13 cellular contexts compared by ENCODE assay signal in genomic region chr17:79851461-79851817, GRCh38. TPM values are rescaled to one million over a fixed set of nuclear protein-coding genes. Genes with fewer than 3 reads are reported as not detected.
A peak's percentile ranks its signal among the peaks of the same experiment; 100 is the strongest.
DNase-seq lines count a peak whose midpoint lies in the region; ATAC-seq, FAIRE-seq and TF ChIP-seq lines count a peak whose summit lies in the region.
"Had no signal": no experiment of that assay in that cellular context is flagged by ENCODE, and none has a peak within 500 bp of the region (broad histone marks: within the 10 kb centered on the region; RNA-seq: fewer than 3 reads in every experiment).

No MANE protein-coding gene starts in this region.

- H3K79me2 ChIP-seq in PC-9 (ENCODE audit: low read depth) = no peaks in the 10 kb centered on the region

- TF ChIP-seq CTCF in A549 (IDR thresholded peaks at IDR 0.05) = no peak
- no peak for TF ChIP-seq CTCF in IMR-90 (conservative IDR thresholded peaks at IDR 0.05; ENCODE audit: low read depth, low read length)
- TF ChIP-seq CTCF in PC-9 (conservative IDR thresholded peaks at IDR 0.05) = no peak
- TF ChIP-seq CTCF in kidney (IDR thresholded peaks at IDR 0.05; ENCODE audit: borderline replicate concordance, extremely low read depth, insufficient read depth) = no peak
- no peak for TF ChIP-seq CTCF in GM10266 (IDR thresholded peaks at IDR 0.05; ENCODE audit: control insufficient read depth, insufficient read depth, low read depth, missing control alignments)
- no peak for TF ChIP-seq CTCF in uterus (IDR thresholded peaks at IDR 0.05)

- H3K23ac ChIP-seq in IMR-90 (ENCODE audit: low read depth, low read length) = peak overlapping the region; percentile 26; the same call in 1 of the 2 replicates

- peak in 1 of 2 experiments; percentile 68 for DNase-seq in A549 (ENCODE audit: low read depth in 1 of 2, low spot score in 1 of 2)
- DNase-seq in IMR-90 = no peak
- peak; percentile 90 for DNase-seq in PC-9
- peak; percentile 94 for DNase-seq in kidney
- DNase-seq in GM10266 (ENCODE audit: extremely low spot score) = no peak
- no peak for DNase-seq in activated naive CD4-positive, alpha-beta T cell treated with anti-CD3 and anti-CD28 coated beads, Interleukin-2, amount 50 U/mL, for 16 hours
- DNase-seq in head of caudate nucleus = no peak
- DNase-seq in uterus = no peak
- DNase-seq: activated CD4-positive, alpha-beta T cell treated with anti-CD3 and anti-CD28 coated beads for 1 hour; effector memory CD4-positive, alpha-beta T cell; occipital lobe had no signal

- TF ChIP-seq RAD21 in A549 (conservative IDR thresholded peaks at IDR 0.05 in 1 of 2, IDR thresholded peaks at IDR 0.05 in 1 of 2) (no peak), IMR-90 (IDR thresholded peaks at IDR 0.05; ENCODE audit: low read length) (no peak)

- H3K4me2 ChIP-seq in A549 = no peak overlapping the region; the same call in 1 of the 3 replicates
- H3K4me2 ChIP-seq in IMR-90 (ENCODE audit: low read depth, low read length) = no peak overlapping the region
- H3K4me2 ChIP-seq in PC-9 = peak overlapping the region; percentile 52

- H2AFZ ChIP-seq in IMR-90 (replicated peaks; ENCODE audit: low read length, poor library complexity) = peak overlapping the region; percentile 18
- no peak overlapping the region for H2AFZ ChIP-seq in PC-9

- ATAC-seq in A549 = peak in 1 of 2 experiments; percentile 13; a peak in 3 of 6 replicates
- no peak for ATAC-seq in IMR-90 (ENCODE audit: low read depth)
- ATAC-seq: heart left ventricle had no signal

- H3K9me1 ChIP-seq in IMR-90 (ENCODE audit: insufficient read depth, low read length) = peaks cover 6% of the 10 kb centered on the region; the same call in 1 of the 2 replicates

- no peak overlapping the region for H4K5ac ChIP-seq in IMR-90 (ENCODE audit: low read depth, low read length)

- H3K27ac ChIP-seq in A549 (peak overlapping the region; percentile 71 to 83; a peak in 5 of 6 replicates), IMR-90 (ENCODE audit: insufficient read depth, low read length) (no peak overlapping the region), PC-9 (peak overlapping the region; percentile 59), kidney (ENCODE audit: low read depth in 2 of 2, low read length in 2 of 2) (no peak overlapping the region), uterus (no peak overlapping the region)
- H3K27ac ChIP-seq: heart left ventricle had no signal

- no peak overlapping the region for H4K8ac ChIP-seq in IMR-90 (ENCODE audit: low read depth in 2 of 2, low read length in 2 of 2)

- H2BK20ac ChIP-seq in IMR-90 (ENCODE audit: low read depth, low read length) = peak overlapping the region; percentile 60

- H3K4me1 ChIP-seq in A549 = peaks cover 33% of the 10 kb centered on the region
- peaks cover 6% of the 10 kb centered on the region for H3K4me1 ChIP-seq in IMR-90 (ENCODE audit: control insufficient read depth, insufficient read depth, low read length)
- H3K4me1 ChIP-seq in PC-9 (replicated peaks; ENCODE audit: insufficient read depth) = peaks cover 20% of the 10 kb centered on the region
- no peaks in the 10 kb centered on the region for H3K4me1 ChIP-seq in kidney (ENCODE audit: control insufficient read depth in 1 of 2, insufficient read depth in 1 of 2, low read depth in 1 of 2, low read length in 2 of 2)
- H3K4me1 ChIP-seq in uterus = no peaks in the 10 kb centered on the region

- no peak overlapping the region for H3K9ac ChIP-seq in IMR-90 (ENCODE audit: low read depth, low read length)
- H3K9ac ChIP-seq in kidney (ENCODE audit: low read length in 2 of 2) = no peak overlapping the region

- peak overlapping the region; percentile 31; the same call in 1 of the 2 replicates for H3K4ac ChIP-seq in IMR-90 (ENCODE audit: low read depth, low read length)

- dilution Hi-C loops in IMR-90 (cut with HindIII; ENCODE audit: low sequenced_read_pairs, unreplicated experiment) = no loop called here

- H3K27me3 ChIP-seq in IMR-90 (ENCODE audit: control insufficient read depth, insufficient read depth, low read length) (peaks cover 3% of the 10 kb centered on the region; the same call in 1 of the 2 replicates), PC-9 (ENCODE audit: insufficient read depth, low read depth) (no peaks in the 10 kb centered on the region), uterus (no peaks in the 10 kb centered on the region)

- H2AK5ac ChIP-seq in IMR-90 (ENCODE audit: low read depth, low read length) = peak overlapping the region; percentile 21; the same call in 1 of the 2 replicates

- WGBS in A549 (ENCODE audit: missing lambda C conversion rate) = 62% methylated on average over 11 of the region's 11 CpGs
- WGBS in IMR-90 (ENCODE audit: extremely low coverage in 2 of 2, insufficient read length in 1 of 2), 2 experiments = 50% methylated on average over 2 of the region's 11 CpGs; no CpG with 5 or more reads in 1 of the 2 experiments

- no peak overlapping the region for H2BK15ac ChIP-seq in IMR-90 (ENCODE audit: low read depth, low read length)

- H3K9me2 ChIP-seq in PC-9 (ENCODE audit: insufficient read depth) = no peaks in the 10 kb centered on the region

- TF ChIP-seq EP300 in A549 (IDR thresholded peaks at IDR 0.05) = no peak

- H3K14ac ChIP-seq in IMR-90 (replicated peaks; ENCODE audit: low read depth, low read length) = no peak overlapping the region

- in situ Hi-C loops in IMR-90 (cut with MboI; ENCODE audit: low sequenced_read_pairs) = no loop called here

- H4K20me1 ChIP-seq in IMR-90 (ENCODE audit: insufficient read depth, low read length) (no peaks in the 10 kb centered on the region), PC-9 (ENCODE audit: insufficient read depth) (no peaks in the 10 kb centered on the region)

- H3F3A ChIP-seq in PC-9 (ENCODE audit: insufficient read depth, low read depth) = peaks cover 27% of the 10 kb centered on the region; the same call in 1 of the 2 replicates

- H3K9me3 ChIP-seq in A549 (no peaks in the 10 kb centered on the region), IMR-90 (ENCODE audit: control insufficient read depth, insufficient read depth, low read length) (no peaks in the 10 kb centered on the region), PC-9 (ENCODE audit: insufficient read depth, low read depth) (no peaks in the 10 kb centered on the region), kidney (ENCODE audit: control insufficient read depth in 1 of 2, low read length in 2 of 2) (no peaks in the 10 kb centered on the region), uterus (no peaks in the 10 kb centered on the region)
- H3K9me3 ChIP-seq: heart left ventricle had no signal

- no peak overlapping the region for H3K4me3 ChIP-seq in A549
- no peak overlapping the region for H3K4me3 ChIP-seq in IMR-90 (ENCODE audit: insufficient read depth, low read depth, low read length)
- H3K4me3 ChIP-seq in PC-9 = no peak overlapping the region
- no peak overlapping the region for H3K4me3 ChIP-seq in kidney (ENCODE audit: low read length in 2 of 2)
- H3K4me3 ChIP-seq in uterus = no peak overlapping the region
- H3K4me3 ChIP-seq: heart left ventricle, lung had no signal

- H4K91ac ChIP-seq in IMR-90 (ENCODE audit: insufficient read depth, low read depth, low read length) = 0 out of 2 replicates have a peak overlapping the region, but pooled peaks have one; percentile 28

- TF ChIP-seq POLR2A in A549 (IDR thresholded peaks at IDR 0.05; ENCODE audit: low read length) (no peak), IMR-90 (IDR thresholded peaks at IDR 0.05; ENCODE audit: low read depth, low read length) (no peak), uterus (IDR thresholded peaks at IDR 0.05) (no peak)

- no peak overlapping the region for H2BK5ac ChIP-seq in IMR-90 (ENCODE audit: low read depth, low read length, poor library complexity, severe bottlenecking)

- CTCF ChIA-PET in A549 (lab: Yijun Ruan, JAX) = interaction anchor here (0.7 to 15.4 kb wide), 12 partner anchors 10 to 157 kb away, joined by 3 to 238 read pairs (median 7); partner anchors contain the start of gene CBX4
- CTCF ChIA-PET in IMR-90 (lab: Yijun Ruan, JAX) = no interaction called here
- CTCF ChIA-PET in PC-9 (lab: Charles Lee) = interaction anchor here (0.6 to 1.9 kb wide), 4 partner anchors 9 to 65 kb away, joined by 3 to 10 read pairs (median 4); no protein-coding TSS in a partner anchor

- H3K79me1 ChIP-seq in IMR-90 (ENCODE audit: low read depth in 1 of 2, low read length in 2 of 2) = no peaks in the 10 kb centered on the region

- H3K36me3 ChIP-seq in IMR-90 (ENCODE audit: control insufficient read depth, insufficient read depth, low read length) (no peaks in the 10 kb centered on the region), PC-9 (ENCODE audit: low read depth) (no peaks in the 10 kb centered on the region), kidney (ENCODE audit: control insufficient read depth in 1 of 2, insufficient read depth in 2 of 2, low read length in 2 of 2) (no peaks in the 10 kb centered on the region), uterus (no peaks in the 10 kb centered on the region)
- H3K36me3 ChIP-seq: heart left ventricle had no signal

- H2AK9ac ChIP-seq in IMR-90 (replicated peaks; ENCODE audit: low read depth, low read length, poor library complexity) = no peak overlapping the region

- POLR2A ChIA-PET in A549 (lab: Yijun Ruan, JAX) (interaction anchor here (1.2 to 2.0 kb wide), 2 partner anchors 12 to 54 kb away, joined by 4 to 7 read pairs; partner anchors contain the start of genes CBX4 and CBX8), IMR-90 (lab: Charles Lee; ENCODE audit: unreplicated experiment) (no interaction called here), PC-9 (lab: Charles Lee; ENCODE audit: unreplicated experiment) (interaction anchor here (0.6 to 1.0 kb wide), 5 partner anchors 12 to 1251 kb away, joined by 3 to 25 read pairs (median 6); partner anchors contain the start of gene CBX4)

- H3K56ac ChIP-seq in IMR-90 (ENCODE audit: extremely low read depth, insufficient read depth, low read length) = no peak overlapping the region

- peak overlapping the region; percentile 51; the same call in 1 of the 2 replicates for H2BK120ac ChIP-seq in IMR-90 (ENCODE audit: low read depth, low read length)

- intact Hi-C loops in IMR-90 (cut with micrococcal nuclease) (loop anchor here (10.0 kb wide), 1 partner anchor 53 kb away; no protein-coding TSS in a partner anchor), PC-9 (cut with micrococcal nuclease; ENCODE audit: unreplicated experiment) (loop anchor here (5.0 kb wide), 1 partner anchor 141 kb away; no protein-coding TSS in a partner anchor), kidney (cut with DNase I) (no loop called here), head of caudate nucleus (cut with DNase I) (no loop called here), uterus (cut with DNase I; ENCODE audit: low total_unique reads) (no loop called here)

- no TSS peak for BruUV-seq in IMR-90 (replicated peaks; lab: Mats Ljungman, UMichigan)
- BruUV-seq in PC-9 (replicated peaks; lab: Mats Ljungman, UMichigan) = no TSS peak

- H3K18ac ChIP-seq in IMR-90 (ENCODE audit: low read depth, low read length) = no peak overlapping the region

- peak; percentile 18 for FAIRE-seq in A549 (lab: Jason Lieb, UNC)
- no peak for FAIRE-seq in kidney (lab: Jason Lieb, UNC)

RNA-seq across cellular contexts. Expression of gene CBX4, which starts 12.2 kb away (rescaled TPM):
- 21.9 and 34.1 TPM in 2 replicates for polyA plus RNA-seq in A549 (2011; rRNA removed)
- 31.9 and 46.3 TPM in 2 replicates for polyA plus RNA-seq in A549 (2012; cell fraction: cytosol; rRNA removed)
- 48.9 and 61.8 TPM in 2 replicates for polyA plus RNA-seq in A549 (2012; cell fraction: nucleus; rRNA removed)
- 25.9 to 31.9 TPM (median 31.0 TPM) in 3 replicates for polyA plus RNA-seq in A549 (2017; fragmentation: RNase III; extraction: RNeasy Plus Mini Kit Qiagen cat#74134 plus additional on column Dnase treatment)
- 20.6 and 27.0 TPM in 2 replicates for polyA minus RNA-seq in A549 (2011; rRNA and poly(A)+ RNA removed)
- total RNA-seq in IMR-90 (2012; rRNA removed) = 3.2 and 5.3 TPM in 2 replicates
- 9.4 and 12.9 TPM in 2 replicates for polyA plus RNA-seq in IMR-90 (2012; rRNA removed)
- 13.2 and 18.5 TPM in 2 replicates for polyA plus RNA-seq in IMR-90 (2012; cell fraction: cytosol; rRNA removed)
- polyA plus RNA-seq in IMR-90 (2012; cell fraction: nucleus; rRNA removed; ENCODE audit: low replicate concordance) = 21.8 and 29.2 TPM in 2 replicates
- 32.0 and 33.1 TPM in 2 replicates for total RNA-seq in PC-9 (2021)
- total RNA-seq in kidney = 26.8 TPM
- polyA plus RNA-seq in kidney (ENCODE audit: insufficient read depth, low read depth, low replicate concordance) = 7.1 TPM
- 1 to 10 TPM in 2 of 4 donors, under 1 TPM in 2; 0.26 to 8.4 (median 3.5) TPM for total RNA-seq in uterus

RNA-seq across cellular contexts. Expression of gene CBX8, which starts 54.6 kb away (rescaled TPM):
- polyA plus RNA-seq in A549 (2011; rRNA removed) (1.5 and 2.8 TPM in 2 replicates), A549 (2017; fragmentation: RNase III; extraction: RNeasy Plus Mini Kit Qiagen cat#74134 plus additional on column Dnase treatment) (11.0 to 13.1 TPM (median 11.9 TPM) in 3 replicates), IMR-90 (2012; rRNA removed) (2.4 and 3.2 TPM in 2 replicates), kidney (ENCODE audit: insufficient read depth, low read depth, low replicate concordance) (3.5 TPM)
- polyA plus RNA-seq in A549 (2012; cell fraction: cytosol; rRNA removed) = 3.5 and 3.8 TPM in 2 replicates
- polyA plus RNA-seq in A549 (2012; cell fraction: nucleus; rRNA removed) = 4.8 and 7.2 TPM in 2 replicates
- 2.5 and 2.8 TPM in 2 replicates for polyA minus RNA-seq in A549 (2011; rRNA and poly(A)+ RNA removed)
- total RNA-seq in IMR-90 (2012; rRNA removed) (5.3 and 5.4 TPM in 2 replicates), PC-9 (2021) (14.2 and 15.5 TPM in 2 replicates), kidney (6.2 TPM), uterus (10 to 100 TPM in 1 of 4 donors, 1 to 10 TPM in 2, not detected in 1; 1.8 to 10.7 (median 2.6) TPM)
- 0.49 and 1.0 TPM in 2 replicates for polyA plus RNA-seq in IMR-90 (2012; cell fraction: cytosol; rRNA removed)
- 1.4 and 2.6 TPM in 2 replicates for polyA plus RNA-seq in IMR-90 (2012; cell fraction: nucleus; rRNA removed; ENCODE audit: low replicate concordance)

Comparison
In these comparisons a context has a peak if more than half of its experiments do, and no peak if none do; other contexts are left out.
1. DNase-seq: peak in PC-9 (2 of 2) and kidney (single experiment); none in IMR-90 (single experiment), GM10266 (single experiment), activated naive CD4-positive, alpha-beta T cell treated with anti-CD3 and anti-CD28 coated beads, Interleukin-2, amount 50 U/mL, for 16 hours (single experiment), head of caudate nucleus (0 of 42) and uterus (0 of 2).
2. H3K27ac ChIP-seq: peak in A549 (2 of 2) and PC-9 (single experiment); none in IMR-90 (single experiment), kidney (0 of 2) and uterus (0 of 2).
3. intact Hi-C loops: an anchor here in IMR-90 (10.0 kb wide) and PC-9 (5.0 kb wide); none called in kidney, head of caudate nucleus and uterus.